1 cellular context compared by ENCODE assay signal in genomic region chr14:77989441-77989891, GRCh38.
TF ChIP-seq lines count a peak whose summit lies in the region.

No MANE protein-coding gene starts in this region.

TF ChIP-seq in GM23338, 12 proteins besides CTCF, POLR2A, EP300 and RAD21 (continued from another document):
- TF ChIP-seq ETS1 (IDR thresholded peaks at IDR 0.05) (no peak), NANOG (IDR thresholded peaks at IDR 0.05; ENCODE audit: borderline replicate concordance) (no peak), ZNF331 (CRISPR knock-in tag; IDR thresholded peaks at IDR 0.05; ENCODE audit: low read depth) (no peak), ZNF114 (CRISPR knock-in tag; IDR thresholded peaks at IDR 0.05) (no peak), POLR2AphosphoS5 (IDR thresholded peaks at IDR 0.05; ENCODE audit: low read depth) (no peak)
